Comparison of ENCODE assay signal across 19 cellular contexts in genomic region chr14:52318057-52318456, GRCh38. TPM values are rescaled to one million over a fixed set of nuclear protein-coding genes. Genes with fewer than 3 reads are reported as not detected.
DNase-seq lines count a peak whose midpoint lies in the region; ATAC-seq and TF ChIP-seq lines count a peak whose summit lies in the region.
"Had no signal": no experiment of that assay in that cellular context is flagged by ENCODE, and none has a peak within 500 bp of the region (broad histone marks: within the 10 kb centered on the region; RNA-seq: fewer than 3 reads in every experiment).

No MANE protein-coding gene starts in this region.

- H2AFZ ChIP-seq in hepatocyte, result no peak overlapping the region

- H3K27me3 ChIP-seq in hepatocyte, result peaks cover 20% of the 10 kb centered on the region
- H3K27me3 ChIP-seq: upper lobe of right lung had no signal

- TF ChIP-seq CTCF in hepatocyte (IDR thresholded peaks at IDR 0.05; ENCODE audit: poor library complexity) (no peak), MCF 10A (IDR thresholded peaks at IDR 0.05; ENCODE audit: unreplicated experiment) (no peak)

- 79% methylated on average over 2 of the region's 2 CpGs for WGBS in hepatocyte (ENCODE audit: low lambda C conversion rate, missing lambda C conversion rate)

- H3K4me3 Mint-ChIP-seq in stimulated activated naive CD8-positive, alpha-beta T cell treated with anti-CD3 and anti-CD28 coated beads, Interleukin-15, Interleukin-2, amounts not matched to agents 100 ng/mL and 50 ng/mL, for 24 hours, result peak overlapping the region; percentile 91
- peak overlapping the region; percentile 99 for H3K4me3 Mint-ChIP-seq in activated T-helper 17 cell treated with anti-CD3 and anti-CD28 coated beads, Interleukin-2, amount 50 U/mL, for 72 hours
- no peak overlapping the region for H3K4me3 Mint-ChIP-seq in MCF 10A (ENCODE audit: unreplicated experiment)
- H3K4me3 Mint-ChIP-seq: nephron progenitor cell had no signal

- H3K4me1 ChIP-seq in hepatocyte (ENCODE audit: insufficient read depth), result peaks cover 6% of the 10 kb centered on the region

- H3K9me3 Mint-ChIP-seq in stimulated activated naive CD8-positive, alpha-beta T cell treated with anti-CD3 and anti-CD28 coated beads, Interleukin-15, Interleukin-2, amounts not matched to agents 100 ng/mL and 50 ng/mL, for 24 hours, result peaks cover 27% of the 10 kb centered on the region
- H3K9me3 Mint-ChIP-seq in activated T-helper 17 cell treated with anti-CD3 and anti-CD28 coated beads, Interleukin-2, amount 50 U/mL, for 72 hours, result peaks cover 7% of the 10 kb centered on the region
- peaks cover 9% of the 10 kb centered on the region for H3K9me3 Mint-ChIP-seq in MCF 10A (ENCODE audit: unreplicated experiment)

- H3K36me3 ChIP-seq in hepatocyte (replicated peaks; ENCODE audit: insufficient read depth, low read depth), result no peaks in the 10 kb centered on the region
- H3K36me3 ChIP-seq: upper lobe of right lung had no signal

- BruUV-seq in MCF 10A (replicated peaks; lab: Mats Ljungman, UMichigan), result no TSS peak

- peaks cover 2% of the 10 kb centered on the region for H3K79me2 ChIP-seq in hepatocyte

- H3K4me3 ChIP-seq in hepatocyte, result no peak overlapping the region
- H3K4me3 ChIP-seq: upper lobe of right lung had no signal

- no peaks in the 10 kb centered on the region for H3K9me2 ChIP-seq in hepatocyte (replicated peaks; ENCODE audit: insufficient read depth)

- H4K20me1 ChIP-seq in hepatocyte (ENCODE audit: insufficient read depth, poor library complexity, severe bottlenecking), result no peaks in the 10 kb centered on the region

- POLR2A ChIA-PET in MCF 10A (lab: Yijun Ruan, JAX), result interaction anchor here (1.1 kb wide), 1 partner anchor 140 kb away, joined by 3 read pairs; no protein-coding TSS in a partner anchor

- intact Hi-C loops in MCF 10A (cut with micrococcal nuclease), result no loop called here

- peaks cover 58% of the 10 kb centered on the region for H3K36me3 Mint-ChIP-seq in stimulated activated naive CD8-positive, alpha-beta T cell treated with anti-CD3 and anti-CD28 coated beads, Interleukin-15, Interleukin-2, amounts not matched to agents 100 ng/mL and 50 ng/mL, for 24 hours (ENCODE audit: low read depth)
- peaks cover 59% of the 10 kb centered on the region for H3K36me3 Mint-ChIP-seq in activated T-helper 17 cell treated with anti-CD3 and anti-CD28 coated beads, Interleukin-2, amount 50 U/mL, for 72 hours (ENCODE audit: low read depth)
- no peaks in the 10 kb centered on the region for H3K36me3 Mint-ChIP-seq in MCF 10A (ENCODE audit: insufficient read depth, unreplicated experiment)

- peak overlapping the region; percentile 96 for H3K4me2 ChIP-seq in hepatocyte

- CTCF ChIA-PET in MCF 10A (lab: Yijun Ruan, JAX), result interaction anchor here (1.4 kb wide), 1 partner anchor 18 kb away, joined by 5 read pairs; no protein-coding TSS in a partner anchor

- peak overlapping the region; percentile 56 for H3K27ac Mint-ChIP-seq in stimulated activated naive CD8-positive, alpha-beta T cell treated with anti-CD3 and anti-CD28 coated beads, Interleukin-15, Interleukin-2, amounts not matched to agents 100 ng/mL and 50 ng/mL, for 24 hours
- H3K27ac Mint-ChIP-seq in activated T-helper 17 cell treated with anti-CD3 and anti-CD28 coated beads, Interleukin-2, amount 50 U/mL, for 72 hours, result no peak overlapping the region
- H3K27ac Mint-ChIP-seq in MCF 10A (ENCODE audit: low read depth, unreplicated experiment), result no peak overlapping the region
- H3K27ac Mint-ChIP-seq: nephron progenitor cell had no signal

- no peaks in the 10 kb centered on the region for H3K9me3 ChIP-seq in hepatocyte (ENCODE audit: low read depth)
- H3K9me3 ChIP-seq: upper lobe of right lung had no signal

- no peak for ATAC-seq in stimulated activated naive CD8-positive, alpha-beta T cell treated with anti-CD3 and anti-CD28 coated beads, Interleukin-15, Interleukin-2, amounts not matched to agents 100 U/mL and 50 U/mL, for 24 hours
- ATAC-seq in activated T-helper 17 cell treated with anti-CD3 and anti-CD28 coated beads, Interleukin-2, amount 50 U/mL, for 72 hours (replicated peaks), result no peak
- ATAC-seq in HG03135 (IDR thresholded peaks at IDR 0.05; ENCODE audit: unreplicated experiment), result no peak
- ATAC-seq: upper lobe of right lung had no signal

- H3K27ac ChIP-seq in hepatocyte, result no peak overlapping the region
- H3K27ac ChIP-seq: upper lobe of right lung had no signal

- H3K4me1 Mint-ChIP-seq in stimulated activated naive CD8-positive, alpha-beta T cell treated with anti-CD3 and anti-CD28 coated beads, Interleukin-15, Interleukin-2, amounts not matched to agents 100 ng/mL and 50 ng/mL, for 24 hours (ENCODE audit: low read depth), result peaks cover 85% of the 10 kb centered on the region
- H3K4me1 Mint-ChIP-seq in activated T-helper 17 cell treated with anti-CD3 and anti-CD28 coated beads, Interleukin-2, amount 50 U/mL, for 72 hours, result peaks cover 23% of the 10 kb centered on the region
- peaks cover 17% of the 10 kb centered on the region for H3K4me1 Mint-ChIP-seq in MCF 10A (ENCODE audit: insufficient read depth, unreplicated experiment)

- DNase-seq in stimulated activated naive CD8-positive, alpha-beta T cell treated with anti-CD3 and anti-CD28 coated beads, Interleukin-15, Interleukin-2, amounts not matched to agents 100 U/mL and 50 U/mL, for 24 hours, result no peak
- DNase-seq in hepatocyte (ENCODE audit: low spot score) (no peak), MCF 10A (ENCODE audit: unreplicated experiment) (no peak), NCI-H774 (lab: John Stamatoyannopoulos, UW) (no peak)
- no peak for DNase-seq in activated CD4-positive, CD25-positive, alpha-beta regulatory T cell treated with anti-CD3 and anti-CD28 coated beads, Interleukin-2, amount 50 U/mL, for 72 hours
- DNase-seq: activated CD4-positive, alpha-beta T cell treated with anti-CD3 and anti-CD28 coated beads for 1 hour; activated gamma-delta T cell treated with Interleukin-2 at 50 U/mL for 16 hours; foreskin melanocyte; GOT3; NCI-H2107; nephron progenitor cell; retina; stimulated activated CD4-positive, alpha-beta T cell treated with anti-CD3 and anti-CD28 coated beads, Interleukin-4, amount 100 ng/mL, for 1 hour; SW 1271; upper lobe of right lung had no signal

- peaks cover 17% of the 10 kb centered on the region for H3K27me3 Mint-ChIP-seq in stimulated activated naive CD8-positive, alpha-beta T cell treated with anti-CD3 and anti-CD28 coated beads, Interleukin-15, Interleukin-2, amounts not matched to agents 100 ng/mL and 50 ng/mL, for 24 hours
- H3K27me3 Mint-ChIP-seq in activated T-helper 17 cell treated with anti-CD3 and anti-CD28 coated beads, Interleukin-2, amount 50 U/mL, for 72 hours, result no peaks in the 10 kb centered on the region
- peaks cover 12% of the 10 kb centered on the region for H3K27me3 Mint-ChIP-seq in MCF 10A (ENCODE audit: insufficient read depth, unreplicated experiment)

RNA-seq across cellular contexts. Expression of gene PTGER2, which starts 3.9 kb away (rescaled TPM):
- 10 to 100 TPM in 1 of 2 donors, 1 to 10 TPM in 1; 8.3 to 10.3 TPM for total RNA-seq in activated T-helper 17 cell treated with anti-CD3 and anti-CD28 coated beads, Interleukin-2, amount 50 U/mL, for 72 hours
- 18.5 and 18.7 TPM in 2 replicates for total RNA-seq in hepatocyte
- 43.0 and 49.3 TPM in 2 replicates for polyA plus RNA-seq in hepatocyte
- total RNA-seq in MCF 10A (2022), result 0.12 TPM in 2 replicates

RNA-seq across cellular contexts. Expression of gene PTGDR, which starts 50.6 kb away (rescaled TPM):
- not detected for total RNA-seq in activated T-helper 17 cell treated with anti-CD3 and anti-CD28 coated beads, Interleukin-2, amount 50 U/mL, for 72 hours
- 2.5 and 3.1 TPM in 2 replicates for total RNA-seq in hepatocyte
- 2.2 and 3.5 TPM in 2 replicates for polyA plus RNA-seq in hepatocyte
- not detected in 2 replicates for total RNA-seq in MCF 10A (2022)
- total RNA-seq: RPMI7951 had no signal
